Comparison of ENCODE assay signal across 12 cellular contexts in the genomic region with DNA sequence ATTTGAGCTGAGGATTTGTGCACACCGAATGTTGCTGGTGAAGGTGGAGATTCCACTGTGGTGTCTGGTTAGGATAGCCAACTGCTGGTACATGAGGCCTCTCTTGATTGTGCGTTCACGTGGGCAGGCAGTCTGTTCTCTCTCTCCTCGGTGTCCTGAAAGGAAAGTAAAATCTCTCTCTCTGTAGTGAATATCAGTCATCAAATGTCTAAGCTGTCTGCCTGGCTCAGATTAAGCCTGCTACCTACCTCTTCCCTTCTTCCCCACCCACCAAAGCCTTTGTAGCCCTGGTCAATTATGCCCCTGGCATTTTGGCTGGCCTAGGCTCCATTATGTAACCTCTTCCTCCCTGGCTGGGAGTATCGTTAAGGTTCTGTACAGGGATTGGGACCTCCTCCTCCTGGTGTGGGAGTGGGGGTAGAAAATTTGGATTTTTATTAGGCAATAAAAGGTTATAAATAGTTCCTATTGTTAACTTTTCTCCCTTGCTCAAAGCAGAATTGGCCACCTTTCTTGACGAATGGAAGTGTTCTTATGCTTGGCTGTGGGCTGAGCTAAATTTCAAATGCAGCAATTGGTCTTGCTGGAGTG.
A peak's percentile ranks its signal among the peaks of the same experiment; 100 is the strongest.
DNase-seq lines count a peak whose midpoint lies in the region; ATAC-seq, FAIRE-seq and TF ChIP-seq lines count a peak whose summit lies in the region.
"Had no signal": no experiment of that assay in that cellular context is flagged by ENCODE, and none has a peak within 500 bp of the region (broad histone marks: within the 10 kb centered on the region; RNA-seq: fewer than 3 reads in every experiment).

No MANE protein-coding gene starts in this region.

- H3K27me3 Mint-ChIP-seq in MCF 10A (ENCODE audit: insufficient read depth, unreplicated experiment): no peaks in the 10 kb centered on the region
- H3K27me3 Mint-ChIP-seq in T-cell: peaks cover 0 to 10% of the 10 kb centered on the region in 2 donors
- no peaks in the 10 kb centered on the region for H3K27me3 Mint-ChIP-seq in activated naive CD4-positive, alpha-beta T cell treated with anti-CD3 and anti-CD28 coated beads, Interleukin-2, amount 10 ng/mL, durations not matched to agents 7 days and 5 days

- TF ChIP-seq CTCF in MCF 10A (IDR thresholded peaks at IDR 0.05; ENCODE audit: unreplicated experiment): no peak
- TF ChIP-seq CTCF in keratinocyte (optimal IDR thresholded peaks at IDR 0.05 in 1 of 3, IDR thresholded peaks at IDR 0.05 in 1 of 3, conservative IDR thresholded peaks at IDR 0.05 in 1 of 3; ENCODE audit: extremely low read depth in 1 of 3, insufficient read depth in 2 of 3, low read length in 3 of 3): no peak
- no peak for TF ChIP-seq CTCF in Peyer's patch (IDR thresholded peaks at IDR 0.05)

- no TSS peak for BruUV-seq in MCF 10A (replicated peaks; lab: Mats Ljungman, UMichigan)

- H3K36me3 Mint-ChIP-seq in MCF 10A (ENCODE audit: insufficient read depth, unreplicated experiment) (peaks cover 15% of the 10 kb centered on the region), T-cell (no peaks in the 10 kb centered on the region)
- H3K36me3 Mint-ChIP-seq in activated naive CD4-positive, alpha-beta T cell treated with anti-CD3 and anti-CD28 coated beads, Interleukin-2, amount 10 ng/mL, durations not matched to agents 7 days and 5 days: no peaks in the 10 kb centered on the region

- no peak for ATAC-seq in T-cell (replicated peaks in 1 of 4)

- TF ChIP-seq POLR2A in Peyer's patch (IDR thresholded peaks at IDR 0.05): no peak

- POLR2A ChIA-PET in MCF 10A (lab: Yijun Ruan, JAX): interaction anchor here (0.6 to 3.0 kb wide), 4 partner anchors 8 to 148 kb away, joined by 4 to 17 read pairs (median 5); no protein-coding TSS in a partner anchor
- POLR2A ChIA-PET in T-cell (lab: Charles Lee): no interaction called here

- H2AFZ ChIP-seq in keratinocyte (ENCODE audit: control insufficient read depth, low read length): no peak overlapping the region

- intact Hi-C loops in MCF 10A (cut with micrococcal nuclease): no loop called here

- no peak overlapping the region for H3K4me3 ChIP-seq in keratinocyte (ENCODE audit: control insufficient read depth in 2 of 3, extremely low read depth in 1 of 3, insufficient read depth in 2 of 3, low read depth in 1 of 3, low read length in 3 of 3)
- H3K4me3 ChIP-seq in stomach smooth muscle (ENCODE audit: low read length in 2 of 2): peak overlapping the region in 1 of 2 donors; percentile 40
- no peak overlapping the region for H3K4me3 ChIP-seq in Peyer's patch

- H3K4me3 Mint-ChIP-seq in MCF 10A (ENCODE audit: unreplicated experiment): peak overlapping the region; percentile 57
- no peak overlapping the region for H3K4me3 Mint-ChIP-seq in T-cell
- no peak overlapping the region for H3K4me3 Mint-ChIP-seq in activated naive CD4-positive, alpha-beta T cell treated with anti-CD3 and anti-CD28 coated beads, Interleukin-2, amount 10 ng/mL, durations not matched to agents 7 days and 5 days

- H3K9me3 Mint-ChIP-seq in MCF 10A (ENCODE audit: unreplicated experiment): no peaks in the 10 kb centered on the region
- no peaks in the 10 kb centered on the region for H3K9me3 Mint-ChIP-seq in T-cell
- no peaks in the 10 kb centered on the region for H3K9me3 Mint-ChIP-seq in activated naive CD4-positive, alpha-beta T cell treated with anti-CD3 and anti-CD28 coated beads, Interleukin-2, amount 10 ng/mL, durations not matched to agents 7 days and 5 days

- H3K4me1 ChIP-seq in keratinocyte (ENCODE audit: control insufficient read depth, extremely low read depth, insufficient read depth, low read length) (peaks cover 63% of the 10 kb centered on the region), stomach smooth muscle (ENCODE audit: control insufficient read depth, insufficient read depth, low read length) (peaks cover 26% of the 10 kb centered on the region), Peyer's patch (peaks cover 0 to 9% (median 0%) of the 10 kb centered on the region in 4 donors)

- peak overlapping the region; percentile 43 for H3K4me2 ChIP-seq in keratinocyte (ENCODE audit: control insufficient read depth, extremely low read depth, insufficient read depth, low read depth, low read length)

- H3K27ac Mint-ChIP-seq in MCF 10A (ENCODE audit: low read depth, unreplicated experiment): peak overlapping the region; percentile 43
- no peak overlapping the region for H3K27ac Mint-ChIP-seq in T-cell
- no peak overlapping the region for H3K27ac Mint-ChIP-seq in activated naive CD4-positive, alpha-beta T cell treated with anti-CD3 and anti-CD28 coated beads, Interleukin-2, amount 10 ng/mL, durations not matched to agents 7 days and 5 days

- H3K27ac ChIP-seq in keratinocyte (ENCODE audit: control insufficient read depth, insufficient read depth, low read length) (peak overlapping the region; percentile 12), stomach smooth muscle (ENCODE audit: low read length) (peak overlapping the region; percentile 73), Peyer's patch (peak overlapping the region in 1 of 4 donors; percentile 14)

- H3K79me2 ChIP-seq in keratinocyte (ENCODE audit: control insufficient read depth, insufficient read depth, low read length): peaks cover 30% of the 10 kb centered on the region

- H4K20me1 ChIP-seq in keratinocyte (ENCODE audit: control insufficient read depth, extremely low read depth, insufficient read depth, low read length): no peaks in the 10 kb centered on the region

- dilution Hi-C loops in keratinocyte (cut with MboI; ENCODE audit: extremely low pct_ligation_motif_present, low sequenced_read_pairs): no loop called here

- CTCF ChIA-PET in MCF 10A (lab: Yijun Ruan, JAX) (interaction anchor here (0.7 to 3.6 kb wide), 6 partner anchors 10 to 253 kb away, joined by 3 to 18 read pairs (median 9); no protein-coding TSS in a partner anchor), T-cell (lab: Charles Lee) (interaction anchor here (0.6 to 2.0 kb wide), 5 partner anchors 19 to 1043 kb away, joined by 4 to 6 read pairs (median 4); no protein-coding TSS in a partner anchor)
- CTCF ChIA-PET in activated naive CD4-positive, alpha-beta T cell treated with anti-CD3 and anti-CD28 coated beads, Interleukin-2, amount 10 ng/mL, durations not matched to agents 7 days and 5 days (lab: Charles Lee): no interaction called here

- H3K9ac ChIP-seq in keratinocyte (ENCODE audit: control insufficient read depth, extremely low read depth, insufficient read depth, low read length) (peak overlapping the region; percentile 0), stomach smooth muscle (ENCODE audit: low read length in 2 of 2) (peak overlapping the region in 1 of 2 donors; percentile 37)

- H3K9me3 ChIP-seq in keratinocyte (ENCODE audit: control insufficient read depth, low read depth, low read length) (no peaks in the 10 kb centered on the region), stomach smooth muscle (ENCODE audit: control insufficient read depth in 2 of 2, low read length in 2 of 2) (no peaks in the 10 kb centered on the region), Peyer's patch (no peaks in the 10 kb centered on the region)

- no peaks in the 10 kb centered on the region for H3K9me1 ChIP-seq in keratinocyte (ENCODE audit: control insufficient read depth, extremely low read depth, insufficient read depth, low read length)

- H3K27me3 ChIP-seq in keratinocyte (ENCODE audit: control insufficient read depth, extremely low read depth, insufficient read depth, low read length) (no peaks in the 10 kb centered on the region), stomach smooth muscle (ENCODE audit: control insufficient read depth in 1 of 2, insufficient read depth in 2 of 2, low read length in 2 of 2) (no peaks in the 10 kb centered on the region), Peyer's patch (no peaks in the 10 kb centered on the region)

- H3K36me3 ChIP-seq in keratinocyte (ENCODE audit: control insufficient read depth in 2 of 2, extremely low read depth in 1 of 2, insufficient read depth in 2 of 2, low read length in 2 of 2) (peaks cover 0 to 6% of the 10 kb centered on the region in 2 experiments), stomach smooth muscle (ENCODE audit: control insufficient read depth in 2 of 2, insufficient read depth in 2 of 2, low read length in 2 of 2) (no peaks in the 10 kb centered on the region), Peyer's patch (no peaks in the 10 kb centered on the region)

- FAIRE-seq in keratinocyte (lab: Jason Lieb, UNC): peak; percentile 64
- FAIRE-seq: HTR-8/SVneo, RCC 7860 had no signal

- peak; percentile 75 for DNase-seq in M059J (ENCODE audit: low read depth)
- peak; percentile 95 for DNase-seq in MCF 10A (ENCODE audit: unreplicated experiment)
- DNase-seq in keratinocyte (ENCODE audit: low read depth, low spot score): no peak
- DNase-seq in T-cell: no peak
- DNase-seq in DMS53 treated with DMSO at 0.1 percent for 48 hours (lab: John Stamatoyannopoulos, UW; ENCODE audit: unreplicated experiment): no peak
- DNase-seq in activated naive CD4-positive, alpha-beta T cell treated with anti-CD3 and anti-CD28 coated beads, Interleukin-2, amount 10 ng/mL, durations not matched to agents 7 days and 5 days: no peak
- no peak for DNase-seq in Peyer's patch
- DNase-seq: effector memory CD4-positive, alpha-beta T cell; NCI-H187 had no signal

- H3K4me1 Mint-ChIP-seq in MCF 10A (ENCODE audit: insufficient read depth, unreplicated experiment) (peaks cover 54% of the 10 kb centered on the region), T-cell (no peaks in the 10 kb centered on the region)
- H3K4me1 Mint-ChIP-seq in activated naive CD4-positive, alpha-beta T cell treated with anti-CD3 and anti-CD28 coated beads, Interleukin-2, amount 10 ng/mL, durations not matched to agents 7 days and 5 days: no peaks in the 10 kb centered on the region

Comparison
In these comparisons a context has a peak if more than half of its experiments do, and no peak if none do; other contexts are left out.
1. DNase-seq: peak in M059J (single experiment) and MCF 10A (single experiment); none in keratinocyte (single experiment), T-cell (0 of 34), DMS53 treated with DMSO at 0.1 percent for 48 hours (single experiment), activated naive CD4-positive, alpha-beta T cell treated with anti-CD3 and anti-CD28 coated beads, Interleukin-2, amount 10 ng/mL, durations not matched to agents 7 days and 5 days (single experiment) and Peyer's patch (0 of 3).